ENCODE assay signal across 1 cellular context in the genomic region with DNA sequence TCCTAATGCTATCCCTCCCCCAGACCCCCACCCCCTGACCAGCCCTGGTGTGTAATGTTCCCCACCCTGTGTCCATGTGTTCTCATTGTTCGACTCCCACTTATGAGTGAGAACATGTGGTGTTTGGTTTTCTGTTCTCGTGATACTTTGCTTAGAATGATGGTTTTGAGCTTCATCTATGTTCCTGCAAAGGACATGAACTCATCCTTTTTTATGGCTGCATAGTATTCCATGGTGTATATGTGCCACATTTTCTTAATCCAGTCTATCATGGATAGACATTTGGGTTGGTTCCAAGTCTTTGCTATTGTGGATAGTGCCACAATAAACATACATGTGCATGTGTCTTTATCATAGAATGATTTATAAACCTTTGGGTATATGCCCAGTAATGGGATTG.
TF ChIP-seq lines count a peak whose summit lies in the region.

No MANE protein-coding gene starts in this region.

TF ChIP-seq in HEK293, 187 proteins besides CTCF, POLR2A, EP300 and RAD21 (continued from another document):
- TF ChIP-seq, protein P1, sequence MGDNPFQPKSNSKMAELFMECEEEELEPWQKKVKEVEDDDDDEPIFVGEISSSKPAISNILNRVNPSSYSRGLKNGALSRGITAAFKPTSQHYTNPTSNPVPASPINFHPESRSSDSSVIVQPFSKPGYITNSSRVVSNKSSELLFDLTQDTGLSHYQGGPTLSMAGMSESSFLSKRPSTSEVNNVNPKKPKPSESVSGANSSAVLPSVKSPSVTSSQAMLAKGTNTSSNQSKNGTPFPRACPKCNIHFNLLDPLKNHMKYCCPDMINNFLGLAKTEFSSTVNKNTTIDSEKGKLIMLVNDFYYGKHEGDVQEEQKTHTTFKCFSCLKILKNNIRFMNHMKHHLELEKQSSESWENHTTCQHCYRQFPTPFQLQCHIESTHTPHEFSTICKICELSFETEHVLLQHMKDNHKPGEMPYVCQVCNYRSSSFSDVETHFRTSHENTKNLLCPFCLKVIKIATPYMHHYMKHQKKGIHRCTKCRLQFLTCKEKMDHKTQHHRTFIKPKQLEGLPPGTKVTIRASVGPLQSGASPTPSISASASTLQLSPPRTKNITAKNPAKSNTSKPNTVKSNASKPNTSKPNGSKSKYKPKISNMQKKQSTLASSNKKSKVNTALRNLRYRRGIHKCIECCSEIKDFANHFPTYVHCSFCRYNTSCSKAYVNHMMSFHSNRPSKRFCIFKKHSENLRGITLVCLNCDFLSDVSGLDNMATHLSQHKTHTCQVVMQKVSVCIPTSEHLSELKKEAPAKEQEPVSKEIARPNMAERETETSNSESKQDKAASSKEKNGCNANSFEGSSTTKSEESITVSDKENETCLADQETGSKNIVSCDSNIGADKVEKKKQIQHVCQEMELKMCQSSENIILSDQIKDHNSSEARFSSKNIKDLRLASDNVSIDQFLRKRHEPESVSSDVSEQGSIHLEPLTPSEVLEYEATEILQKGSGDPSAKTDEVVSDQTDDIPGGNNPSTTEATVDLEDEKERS (tag by site-specific recombination; IDR thresholded peaks at IDR 0.05), result peak; percentile 63; the same call in 1 of the 2 replicates
